ENCODE assay signal across 32 cellular contexts in genomic region chr18:9410515-9410914, GRCh38.
"Had no signal": no experiment of that assay in that cellular context is flagged by ENCODE, and none has a peak within 500 bp of the region (broad histone marks: within the 10 kb centered on the region; RNA-seq: fewer than 3 reads in every experiment).

No MANE protein-coding gene starts in this region.

- H3K36me3 Mint-ChIP-seq: activated CD8-positive, alpha-beta memory T cell treated with anti-CD3 and anti-CD28 coated beads, Interleukin-2, amount 10 ng/mL, durations not matched to agents 7 days and 5 days; activated naive CD8-positive, alpha-beta T cell treated with anti-CD3 and anti-CD28 coated beads for 36 hours had no signal

- H3K27me3 ChIP-seq: brain microvascular endothelial cell had no signal

- H3K36me3 ChIP-seq: brain microvascular endothelial cell had no signal

- H3K9me3 Mint-ChIP-seq: activated CD4-positive, alpha-beta memory T cell treated with anti-CD3 and anti-CD28 coated beads, Interleukin-2, amount 10 ng/mL, durations not matched to agents 7 days and 5 days; activated naive CD8-positive, alpha-beta T cell treated with anti-CD3 and anti-CD28 coated beads for 36 hours; central memory CD8-positive, alpha-beta T cell had no signal

- H3K27ac Mint-ChIP-seq: activated B cell treated with CpG ODN at 0.5 μM for 24 hours; activated CD4-positive, alpha-beta memory T cell treated with anti-CD3 and anti-CD28 coated beads, Interleukin-2, amount 10 ng/mL, durations not matched to agents 7 days and 5 days; activated CD8-positive, alpha-beta memory T cell treated with anti-CD3 and anti-CD28 coated beads, Interleukin-2, amount 10 ng/mL, durations not matched to agents 7 days and 5 days; activated naive CD8-positive, alpha-beta T cell treated with anti-CD3 and anti-CD28 coated beads for 36 hours had no signal

- DNase-seq: activated B cell treated with CpG ODN at 0.5 μM for 24 hours; activated CD4-positive, alpha-beta memory T cell treated with anti-CD3 and anti-CD28 coated beads, Interleukin-2, amount 10 ng/mL, durations not matched to agents 7 days and 5 days; activated CD4-positive, alpha-beta T cell treated with anti-CD3 and anti-CD28 coated beads for 1 hour; activated CD4-positive, alpha-beta T cell treated with anti-CD3 and anti-CD28 coated beads for 48 hours; activated CD8-positive, alpha-beta memory T cell treated with anti-CD3 and anti-CD28 coated beads for 24 hours; activated CD8-positive, alpha-beta memory T cell treated with anti-CD3 and anti-CD28 coated beads, Interleukin-2, amount 10 ng/mL, durations not matched to agents 7 days and 5 days; activated CD8-positive, alpha-beta memory T cell treated with anti-CD3 and anti-CD28 coated beads, Interleukin-2, amount 50 U/mL, for 48 hours; activated effector memory CD4-positive, alpha-beta T cell treated with Interleukin-2 at 50 U/mL for 16 hours; activated naive CD4-positive, alpha-beta T cell; activated naive CD4-positive, alpha-beta T cell treated with anti-CD3 and anti-CD28 coated beads, Interleukin-2, amount 50 U/mL, for 16 hours; activated naive CD8-positive, alpha-beta T cell treated with anti-CD3 and anti-CD28 coated beads for 36 hours; activated T-cell treated with anti-CD3 and anti-CD28 coated beads, Interleukin-2, amount 50 U/mL, for 48 hours; amniotic stem cell; aorta; brain microvascular endothelial cell; NCI-H1105; NCI-H1417 treated with DMSO at 0.1 percent for 48 hours; NCI-H187 treated with DMSO at 0.1 percent for 48 hours; NCI-H2081; NCI-H345; NCI-H510A; NCI-H526; NCI-H748 treated with DMSO at 0.1 percent for 48 hours; NK-92 treated with Interleukin-12 subunit alpha and Interleukin-12 subunit beta, amount 100 ng/mL, for 24 hours; PC-3; Right ventricle myocardium superior; SW 1271; T-helper 1 cell; T-helper 2 cell; T-helper 9 cell had no signal

- H3K4me3 Mint-ChIP-seq: activated B cell treated with CpG ODN at 0.5 μM for 24 hours; activated CD4-positive, alpha-beta memory T cell treated with anti-CD3 and anti-CD28 coated beads, Interleukin-2, amount 10 ng/mL, durations not matched to agents 7 days and 5 days; activated CD8-positive, alpha-beta memory T cell treated with anti-CD3 and anti-CD28 coated beads, Interleukin-2, amount 10 ng/mL, durations not matched to agents 7 days and 5 days; activated naive CD8-positive, alpha-beta T cell treated with anti-CD3 and anti-CD28 coated beads for 36 hours; central memory CD8-positive, alpha-beta T cell had no signal

- H3K27me3 Mint-ChIP-seq: activated B cell treated with CpG ODN at 0.5 μM for 24 hours; activated naive CD8-positive, alpha-beta T cell treated with anti-CD3 and anti-CD28 coated beads for 36 hours had no signal

- ATAC-seq: activated CD8-positive, alpha-beta memory T cell treated with anti-CD3 and anti-CD28 coated beads, Interleukin-2, amount 10 ng/mL, durations not matched to agents 7 days and 5 days; PC-3 had no signal

- H3K27ac ChIP-seq: brain microvascular endothelial cell, VCaP had no signal

- H3K4me1 Mint-ChIP-seq: activated CD4-positive, alpha-beta memory T cell treated with anti-CD3 and anti-CD28 coated beads, Interleukin-2, amount 10 ng/mL, durations not matched to agents 7 days and 5 days; activated CD8-positive, alpha-beta memory T cell treated with anti-CD3 and anti-CD28 coated beads, Interleukin-2, amount 10 ng/mL, durations not matched to agents 7 days and 5 days; activated naive CD8-positive, alpha-beta T cell treated with anti-CD3 and anti-CD28 coated beads for 36 hours; central memory CD8-positive, alpha-beta T cell had no signal
